Comparison of ENCODE assay signal across 1 cellular context in genomic region chr7:129777993-129778769, GRCh38.
TF ChIP-seq lines count a peak whose summit lies in the region.

No MANE protein-coding gene starts in this region.

TF ChIP-seq in A549, 52 proteins besides CTCF, POLR2A, EP300 and RAD21 (continued from another document):
- TF ChIP-seq E2F6 (IDR thresholded peaks at IDR 0.05; ENCODE audit: borderline replicate concordance, low read depth): no peak
- TF ChIP-seq NPAS2 (CRISPR knock-in tag; IDR thresholded peaks at IDR 0.05; ENCODE audit: borderline replicate concordance): no peak
- TF ChIP-seq POLR2AphosphoS2 (conservative IDR thresholded peaks at IDR 0.05; ENCODE audit: low read length): no peak
- TF ChIP-seq HOXB13 (CRISPR knock-in tag; IDR thresholded peaks at IDR 0.05; ENCODE audit: low read depth): no peak
- no peak for TF ChIP-seq REST (IDR thresholded peaks at IDR 0.05)
- TF ChIP-seq CBX8 (IDR thresholded peaks at IDR 0.05): no peak
- TF ChIP-seq EHMT2 (IDR thresholded peaks at IDR 0.05; ENCODE audit: low read depth): no peak
- no peak for TF ChIP-seq FOXS1 (CRISPR knock-in tag; IDR thresholded peaks at IDR 0.05)
- TF ChIP-seq GATA3 (IDR thresholded peaks at IDR 0.05; ENCODE audit: borderline replicate concordance): no peak
- no peak for TF ChIP-seq HES2 (IDR thresholded peaks at IDR 0.05)
